In genomic region chr9:130518943-130519772, GRCh38 we compare ENCODE assay signal across 1 cellular context.
TF ChIP-seq lines count a peak whose summit lies in the region.

No MANE protein-coding gene starts in this region.

TF ChIP-seq in GM23338, 12 proteins besides CTCF, POLR2A, EP300 and RAD21 (continued from another document):
- no peak for TF ChIP-seq ZNF462 (CRISPR knock-in tag; IDR thresholded peaks at IDR 0.05)
- no peak for TF ChIP-seq CREB1 (CRISPR knock-in tag; IDR thresholded peaks at IDR 0.05; ENCODE audit: low read depth)
